In the genomic region with DNA sequence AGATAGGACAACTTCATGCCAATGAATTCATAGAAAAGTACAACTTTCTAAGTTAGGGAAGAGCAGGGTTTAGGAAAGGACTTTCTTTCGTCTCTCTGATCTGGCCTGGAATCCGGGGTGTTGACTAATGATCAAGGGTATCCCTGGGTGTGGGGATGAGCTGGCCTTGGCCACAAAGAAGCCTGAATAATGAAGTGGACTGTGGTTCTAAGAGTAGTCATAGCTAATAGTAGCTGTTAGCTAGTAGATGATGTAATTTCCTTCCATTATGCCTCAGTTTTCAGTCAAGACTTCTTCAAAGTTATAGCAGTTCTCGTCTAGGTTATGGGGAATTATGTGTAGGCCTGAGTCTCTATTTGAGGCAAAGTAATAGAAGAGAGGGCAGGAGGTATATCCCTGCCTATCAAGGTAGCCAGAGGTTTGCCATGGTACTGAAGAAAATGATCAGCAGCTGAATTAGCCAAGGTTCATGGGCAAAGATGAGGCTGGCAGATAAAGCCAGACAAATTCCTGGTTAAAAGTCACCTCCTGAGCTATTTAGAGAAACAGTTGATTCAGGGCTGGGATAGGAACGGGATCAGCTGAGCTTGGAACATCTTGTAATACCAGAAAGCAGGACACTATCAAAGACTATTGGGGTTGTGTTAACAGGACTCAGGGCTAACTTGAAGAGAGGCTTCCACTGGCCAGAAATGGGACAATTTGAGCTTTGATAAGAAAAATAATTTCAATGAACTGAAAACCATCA, we compare ENCODE assay signal across 1 cellular context.
TF ChIP-seq lines count a peak whose summit lies in the region.

No MANE protein-coding gene starts in this region.

TF ChIP-seq in IMR-90, 13 proteins besides CTCF, POLR2A, EP300 and RAD21:
- TF ChIP-seq FOS (IDR thresholded peaks at IDR 0.05; ENCODE audit: low read depth, low read length): peak; percentile 42; the same call in 1 of the 2 replicates
- TF ChIP-seq CEBPB (IDR thresholded peaks at IDR 0.05; ENCODE audit: low read depth, low read length): peak; percentile 78
- TF ChIP-seq MXI1 (IDR thresholded peaks at IDR 0.05; ENCODE audit: borderline replicate concordance, low read depth, low read length): no peak
- no peak for TF ChIP-seq USF2 (IDR thresholded peaks at IDR 0.05; ENCODE audit: low read depth, low read length)
- TF ChIP-seq ELK1 (IDR thresholded peaks at IDR 0.05; ENCODE audit: borderline replicate concordance, low read depth, low read length): no peak
TF ChIP-seq in IMR-90: peak in this region for 2.
